ENCODE assay signal across 8 cellular contexts in the genomic region with DNA sequence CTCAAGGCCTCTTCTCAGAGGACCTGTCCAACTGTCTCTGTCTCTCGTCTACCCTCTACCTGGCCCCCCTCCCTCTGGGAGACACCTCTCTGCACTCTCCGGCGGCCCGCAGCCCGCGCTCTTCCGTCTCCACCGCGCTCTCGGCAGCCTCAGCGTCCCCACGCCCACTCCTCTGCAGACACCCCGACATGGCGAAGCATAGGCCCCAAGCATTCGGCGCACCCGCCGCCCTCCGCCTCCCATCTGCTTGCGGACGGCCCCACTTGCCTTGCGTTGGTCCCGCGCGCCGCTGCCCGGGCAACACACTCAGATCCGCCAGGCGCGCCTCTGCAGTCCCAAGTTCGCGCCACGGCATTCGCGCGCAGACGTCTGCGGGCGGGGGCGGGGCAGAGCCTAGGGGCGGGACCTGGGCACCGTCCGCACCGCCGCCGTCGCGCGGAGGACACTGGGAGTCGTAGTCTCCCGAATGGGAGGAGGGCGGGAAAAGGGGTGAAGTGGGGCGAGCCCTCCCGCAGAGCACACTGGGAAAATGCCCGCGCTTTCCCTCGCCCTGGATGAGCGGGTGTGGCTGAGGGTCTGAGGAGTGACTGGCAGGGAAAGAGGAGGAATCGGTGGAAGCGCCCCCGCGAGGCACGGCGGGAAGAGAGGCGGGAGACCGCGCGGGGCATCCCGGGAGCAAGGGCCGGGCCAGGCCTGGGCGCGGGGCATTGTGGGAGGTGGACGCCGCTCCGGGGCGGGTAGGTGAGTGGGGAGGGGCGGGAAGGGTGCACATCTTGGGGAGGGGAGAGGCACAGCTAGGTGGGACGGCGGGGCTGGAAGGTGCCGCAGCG. TPM values are rescaled to one million over a fixed set of nuclear protein-coding genes. Genes with fewer than 3 reads are reported as not detected.
DNase-seq lines count a peak whose midpoint lies in the region; ATAC-seq and TF ChIP-seq lines count a peak whose summit lies in the region.

Gene LIG1 (minus strand): TSS at position 371 of the 830 bp plus-strand sequence. CDS start 4,778 bp downstream, outside the sequence.
Gene ZSWIM9 (plus strand): TSS at position 707 of the 830 bp plus-strand sequence. CDS start 1,123 bp downstream, outside the sequence.

- peaks cover 7 to 21% of the 10 kb centered on the region in 2 donors for H3K4me1 ChIP-seq in left lung

- H3K9me3 ChIP-seq in left lung, result no peaks in the 10 kb centered on the region

- H3K27ac ChIP-seq in left lung, result peak within 1 kb of the TSS; percentile 91

- peak; percentile 84 to 100 (median 92) for DNase-seq in C1 segment of cervical spinal cord (lab: John Stamatoyannopoulos, UW)
- peak; percentile 99 for DNase-seq in NCI-H69 (lab: John Stamatoyannopoulos, UW)
- peak; percentile 91 for DNase-seq in activated CD4-positive, alpha-beta T cell treated with anti-CD3 and anti-CD28 coated beads, Interleukin-2, amount 10 ng/mL, durations not matched to agents 7 days and 5 days
- DNase-seq in cortex of kidney (lab: John Stamatoyannopoulos, UW), result peak; percentile 93
- DNase-seq in left lung, result peak; percentile 93 to 98
- peak; percentile 86 for DNase-seq in stimulated activated CD4-positive, alpha-beta T cell treated with anti-CD3 and anti-CD28 coated beads, Interleukin-2, amount 100 ng/mL, for 4 hours (ENCODE audit: low read depth)

- H3K4me3 ChIP-seq in left lung, result peak within 1 kb of the TSS; percentile 84 to 87

- peak within 1 kb of the TSS; percentile 95 for H3K27ac Mint-ChIP-seq in activated CD4-positive, alpha-beta T cell treated with anti-CD3 and anti-CD28 coated beads, Interleukin-2, amount 10 ng/mL, durations not matched to agents 7 days and 5 days

- POLR2A ChIA-PET in activated CD4-positive, alpha-beta T cell treated with anti-CD3 and anti-CD28 coated beads, Interleukin-2, amount 10 ng/mL, durations not matched to agents 7 days and 5 days (lab: Charles Lee), result interaction anchor here (1.9 kb wide), 1 partner anchor 34 kb away, joined by 6 read pairs; no protein-coding TSS in a partner anchor

- peak; percentile 90 for ATAC-seq in GM19328 (IDR thresholded peaks at IDR 0.05; ENCODE audit: unreplicated experiment)
- ATAC-seq in HG03469 (IDR thresholded peaks at IDR 0.05; ENCODE audit: unreplicated experiment), result peak; percentile 54
- peak; percentile 96 for ATAC-seq in left lung

- peaks cover 33% of the 10 kb centered on the region for H3K36me3 Mint-ChIP-seq in activated CD4-positive, alpha-beta T cell treated with anti-CD3 and anti-CD28 coated beads, Interleukin-2, amount 10 ng/mL, durations not matched to agents 7 days and 5 days (ENCODE audit: low read depth)

- peaks cover 0 to 29% of the 10 kb centered on the region in 2 donors for H3K36me3 ChIP-seq in left lung

- CTCF ChIA-PET in activated CD4-positive, alpha-beta T cell treated with anti-CD3 and anti-CD28 coated beads, Interleukin-2, amount 10 ng/mL, durations not matched to agents 7 days and 5 days (lab: Charles Lee), result interaction anchor here (0.5 to 1.4 kb wide), 4 partner anchors 11 to 144 kb away, joined by 3 read pairs; no protein-coding TSS in a partner anchor

- no peaks in the 10 kb centered on the region for H3K9me3 Mint-ChIP-seq in activated CD4-positive, alpha-beta T cell treated with anti-CD3 and anti-CD28 coated beads, Interleukin-2, amount 10 ng/mL, durations not matched to agents 7 days and 5 days

- no peaks in the 10 kb centered on the region for H3K27me3 Mint-ChIP-seq in activated CD4-positive, alpha-beta T cell treated with anti-CD3 and anti-CD28 coated beads, Interleukin-2, amount 10 ng/mL, durations not matched to agents 7 days and 5 days

- peaks cover 44% of the 10 kb centered on the region for H3K4me1 Mint-ChIP-seq in activated CD4-positive, alpha-beta T cell treated with anti-CD3 and anti-CD28 coated beads, Interleukin-2, amount 10 ng/mL, durations not matched to agents 7 days and 5 days

- no peaks in the 10 kb centered on the region for H3K27me3 ChIP-seq in left lung

- peak within 1 kb of the TSS; percentile 86 for H3K4me3 Mint-ChIP-seq in activated CD4-positive, alpha-beta T cell treated with anti-CD3 and anti-CD28 coated beads, Interleukin-2, amount 10 ng/mL, durations not matched to agents 7 days and 5 days

- TF ChIP-seq CTCF in left lung (IDR thresholded peaks at IDR 0.05), result no peak

- intact Hi-C loops in left lung (cut with DNase I), result loop anchor here in 1 of 2 donors (10.0 kb wide), 1 partner anchor 65 kb away; no protein-coding TSS in a partner anchor

RNA-seq across cellular contexts. Expression of gene LIG1, which starts in this region (rescaled TPM):
- total RNA-seq in activated CD4-positive, alpha-beta T cell treated with anti-CD3 and anti-CD28 coated beads, Interleukin-2, amount 10 ng/mL, durations not matched to agents 7 days and 5 days, result 100 to 1,000 TPM; 200 to 206 TPM
- 10 to 100 TPM; 26.7 to 27.4 TPM for total RNA-seq in left lung

RNA-seq across cellular contexts. Expression of gene ZSWIM9, which starts in this region (rescaled TPM):
- total RNA-seq in activated CD4-positive, alpha-beta T cell treated with anti-CD3 and anti-CD28 coated beads, Interleukin-2, amount 10 ng/mL, durations not matched to agents 7 days and 5 days, result 1 to 10 TPM; 6.9 to 9.3 TPM
- 1 to 10 TPM; 6.5 to 6.6 TPM for total RNA-seq in left lung

Comparison
In these comparisons a context has a peak if more than half of its experiments do, and no peak if none do; other contexts are left out.
1. Peak in every context shown above with its lines: DNase-seq, ATAC-seq, H3K4me3 ChIP-seq and H3K27ac ChIP-seq.
2. RNA of gene LIG1 (total RNA-seq): 200 to 206 TPM in activated CD4-positive, alpha-beta T cell treated with anti-CD3 and anti-CD28 coated beads, Interleukin-2, amount 10 ng/mL, durations not matched to agents 7 days and 5 days; 26.7 to 27.4 TPM in left lung; every median in the first group is over 4 times any median in the second.